1 cellular context compared by ENCODE assay signal in the genomic region with DNA sequence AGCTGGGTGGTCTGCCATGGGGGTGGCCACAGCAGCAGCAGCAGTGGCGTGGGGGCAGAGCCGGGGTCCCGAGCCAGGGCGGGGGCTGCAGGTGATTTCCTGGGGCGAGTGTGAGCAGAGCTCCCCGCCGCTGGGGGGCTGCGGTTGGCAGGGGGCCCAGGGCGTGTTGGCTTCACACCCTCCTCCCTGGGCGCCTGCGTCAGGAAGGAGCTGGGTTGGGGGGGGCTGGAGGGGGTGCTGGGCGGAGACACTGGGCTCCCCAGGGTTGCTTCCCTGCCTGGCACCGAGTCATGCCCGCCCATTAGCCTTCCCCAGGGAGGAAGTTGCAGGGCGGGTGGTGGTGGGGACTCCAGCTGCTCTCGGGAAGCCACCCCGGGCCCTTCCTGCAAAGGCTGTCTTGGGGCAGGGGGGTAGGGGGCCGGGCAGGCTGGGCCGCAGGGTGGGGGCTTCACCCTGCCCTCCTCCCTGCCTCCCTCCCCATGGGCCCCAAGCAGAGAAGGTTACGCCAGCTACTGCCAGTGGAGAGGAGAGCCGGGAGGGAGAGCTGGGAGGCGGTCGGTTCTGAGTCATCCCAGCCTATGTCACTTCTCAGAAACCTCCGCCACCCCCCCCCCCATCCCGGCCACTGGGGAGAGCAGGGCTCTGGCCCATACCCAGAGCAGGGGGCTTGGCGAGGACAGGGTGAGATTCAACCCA.
A peak's percentile ranks its signal among the peaks of the same experiment; 100 is the strongest.
TF ChIP-seq lines count a peak whose summit lies in the region.

No MANE protein-coding gene starts in this region.

TF ChIP-seq in HepG2, 621 proteins besides CTCF, POLR2A, EP300 and RAD21 (continued from another document and continues in another):
- TF ChIP-seq AFF4 (CRISPR knock-in tag; IDR thresholded peaks at IDR 0.05) (no peak; the same call in 1 of the 2 replicates), HDAC1 (CRISPR knock-in tag; IDR thresholded peaks at IDR 0.05) (peak; percentile 7; the same call in 1 of the 2 replicates), ZBTB21 (CRISPR knock-in tag; IDR thresholded peaks at IDR 0.05) (no peak), ZMAT3 (CRISPR knock-in tag; conservative IDR thresholded peaks at IDR 0.05) (no peak; the same call in 1 of the 2 replicates), SCMH1 (CRISPR knock-in tag; IDR thresholded peaks at IDR 0.05; ENCODE audit: borderline replicate concordance) (no peak), ZNF549 (CRISPR knock-in tag; IDR thresholded peaks at IDR 0.05) (no peak), SRY (CRISPR knock-in tag; IDR thresholded peaks at IDR 0.05) (no peak), REXO4 (CRISPR knock-in tag; IDR thresholded peaks at IDR 0.05; ENCODE audit: borderline replicate concordance) (no peak), ZNF546 (CRISPR knock-in tag; conservative IDR thresholded peaks at IDR 0.05) (0 out of 2 replicates have a peak, but pooled peaks have one; percentile 27), ZNF607 (CRISPR knock-in tag; IDR thresholded peaks at IDR 0.05; ENCODE audit: borderline replicate concordance) (no peak), CREM (IDR thresholded peaks at IDR 0.05) (no peak), CREM (CRISPR knock-in tag; IDR thresholded peaks at IDR 0.05) (no peak), CENPT (CRISPR knock-in tag; IDR thresholded peaks at IDR 0.05; ENCODE audit: low read depth) (no peak), FOXK1 (CRISPR knock-in tag; IDR thresholded peaks at IDR 0.05; ENCODE audit: borderline replicate concordance, low read depth) (no peak), KIAA2018 (CRISPR knock-in tag; IDR thresholded peaks at IDR 0.05; ENCODE audit: borderline replicate concordance) (no peak), CEBPZ (IDR thresholded peaks at IDR 0.05; ENCODE audit: low read length) (no peak), SMARCE1 (IDR thresholded peaks at IDR 0.05; ENCODE audit: borderline replicate concordance) (no peak), NFRKB (IDR thresholded peaks at IDR 0.05) (no peak), ZNF772 (CRISPR knock-in tag; IDR thresholded peaks at IDR 0.05) (no peak), PHB2 (IDR thresholded peaks at IDR 0.05; ENCODE audit: partially characterized antibody) (no peak), ZNF331 (CRISPR knock-in tag; IDR thresholded peaks at IDR 0.05) (no peak), ARNT2 (CRISPR knock-in tag; IDR thresholded peaks at IDR 0.05; ENCODE audit: low read depth) (no peak), ZNF180 (CRISPR knock-in tag; IDR thresholded peaks at IDR 0.05; ENCODE audit: borderline replicate concordance, low read depth) (no peak), KAT2B (IDR thresholded peaks at IDR 0.05; ENCODE audit: borderline replicate concordance, low read depth, low read length) (no peak), BORCS8-MEF2B (CRISPR knock-in tag; IDR thresholded peaks at IDR 0.05) (no peak)
- TF ChIP-seq, protein P1, sequence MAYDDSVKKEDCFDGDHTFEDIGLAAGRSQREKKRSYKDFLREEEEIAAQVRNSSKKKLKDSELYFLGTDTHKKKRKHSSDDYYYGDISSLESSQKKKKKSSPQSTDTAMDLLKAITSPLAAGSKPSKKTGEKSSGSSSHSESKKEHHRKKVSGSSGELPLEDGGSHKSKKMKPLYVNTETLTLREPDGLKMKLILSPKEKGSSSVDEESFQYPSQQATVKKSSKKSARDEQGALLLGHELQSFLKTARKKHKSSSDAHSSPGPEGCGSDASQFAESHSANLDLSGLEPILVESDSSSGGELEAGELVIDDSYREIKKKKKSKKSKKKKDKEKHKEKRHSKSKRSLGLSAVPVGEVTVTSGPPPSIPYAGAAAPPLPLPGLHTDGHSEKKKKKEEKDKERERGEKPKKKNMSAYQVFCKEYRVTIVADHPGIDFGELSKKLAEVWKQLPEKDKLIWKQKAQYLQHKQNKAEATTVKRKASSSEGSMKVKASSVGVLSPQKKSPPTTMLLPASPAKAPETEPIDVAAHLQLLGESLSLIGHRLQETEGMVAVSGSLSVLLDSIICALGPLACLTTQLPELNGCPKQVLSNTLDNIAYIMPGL (CRISPR knock-in tag; IDR thresholded peaks at IDR 0.05; ENCODE audit: borderline replicate concordance in 1 of 2, low read depth in 1 of 2): no peak
- TF ChIP-seq, protein P2, sequence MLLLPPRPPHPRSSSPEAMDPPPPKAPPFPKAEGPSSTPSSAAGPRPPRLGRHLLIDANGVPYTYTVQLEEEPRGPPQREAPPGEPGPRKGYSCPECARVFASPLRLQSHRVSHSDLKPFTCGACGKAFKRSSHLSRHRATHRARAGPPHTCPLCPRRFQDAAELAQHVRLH (CRISPR knock-in tag; IDR thresholded peaks at IDR 0.05; ENCODE audit: borderline replicate concordance, low read depth): no peak
- TF ChIP-seq, protein P3, sequence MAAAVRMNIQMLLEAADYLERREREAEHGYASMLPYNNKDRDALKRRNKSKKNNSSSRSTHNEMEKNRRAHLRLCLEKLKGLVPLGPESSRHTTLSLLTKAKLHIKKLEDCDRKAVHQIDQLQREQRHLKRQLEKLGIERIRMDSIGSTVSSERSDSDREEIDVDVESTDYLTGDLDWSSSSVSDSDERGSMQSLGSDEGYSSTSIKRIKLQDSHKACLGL (CRISPR knock-in tag; IDR thresholded peaks at IDR 0.05): 0 out of 2 replicates have a peak, but pooled peaks have one; percentile 40
- TF ChIP-seq, protein P4, sequence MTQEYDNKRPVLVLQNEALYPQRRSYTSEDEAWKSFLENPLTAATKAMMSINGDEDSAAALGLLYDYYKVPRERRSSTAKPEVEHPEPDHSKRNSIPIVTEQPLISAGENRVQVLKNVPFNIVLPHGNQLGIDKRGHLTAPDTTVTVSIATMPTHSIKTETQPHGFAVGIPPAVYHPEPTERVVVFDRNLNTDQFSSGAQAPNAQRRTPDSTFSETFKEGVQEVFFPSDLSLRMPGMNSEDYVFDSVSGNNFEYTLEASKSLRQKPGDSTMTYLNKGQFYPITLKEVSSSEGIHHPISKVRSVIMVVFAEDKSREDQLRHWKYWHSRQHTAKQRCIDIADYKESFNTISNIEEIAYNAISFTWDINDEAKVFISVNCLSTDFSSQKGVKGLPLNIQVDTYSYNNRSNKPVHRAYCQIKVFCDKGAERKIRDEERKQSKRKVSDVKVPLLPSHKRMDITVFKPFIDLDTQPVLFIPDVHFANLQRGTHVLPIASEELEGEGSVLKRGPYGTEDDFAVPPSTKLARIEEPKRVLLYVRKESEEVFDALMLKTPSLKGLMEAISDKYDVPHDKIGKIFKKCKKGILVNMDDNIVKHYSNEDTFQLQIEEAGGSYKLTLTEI (CRISPR knock-in tag; conservative IDR thresholded peaks at IDR 0.05): no peak
- TF ChIP-seq, protein P5, sequence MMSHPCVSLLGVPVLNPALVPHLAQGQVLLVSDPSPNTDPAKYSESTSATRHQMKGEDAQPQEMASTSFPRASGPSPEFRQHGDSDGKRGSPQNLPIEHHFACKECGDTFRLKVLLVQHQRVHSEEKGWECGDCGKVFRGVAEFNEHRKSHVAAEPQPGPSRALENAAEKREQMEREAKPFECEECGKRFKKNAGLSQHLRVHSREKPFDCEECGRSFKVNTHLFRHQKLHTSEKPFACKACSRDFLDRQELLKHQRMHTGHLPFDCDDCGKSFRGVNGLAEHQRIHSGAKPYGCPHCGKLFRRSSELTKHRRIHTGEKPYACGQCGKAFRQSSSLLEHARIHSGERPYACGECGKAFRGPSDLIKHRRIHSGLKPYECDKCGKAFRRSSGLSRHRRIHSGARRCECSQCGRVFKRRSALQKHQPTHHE (CRISPR knock-in tag; IDR thresholded peaks at IDR 0.05; ENCODE audit: borderline replicate concordance): no peak
- TF ChIP-seq, protein P6, sequence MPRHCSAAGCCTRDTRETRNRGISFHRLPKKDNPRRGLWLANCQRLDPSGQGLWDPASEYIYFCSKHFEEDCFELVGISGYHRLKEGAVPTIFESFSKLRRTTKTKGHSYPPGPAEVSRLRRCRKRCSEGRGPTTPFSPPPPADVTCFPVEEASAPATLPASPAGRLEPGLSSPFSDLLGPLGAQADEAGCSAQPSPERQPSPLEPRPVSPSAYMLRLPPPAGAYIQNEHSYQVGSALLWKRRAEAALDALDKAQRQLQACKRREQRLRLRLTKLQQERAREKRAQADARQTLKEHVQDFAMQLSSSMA (CRISPR knock-in tag; IDR thresholded peaks at IDR 0.05): no peak
